In the genomic region with DNA sequence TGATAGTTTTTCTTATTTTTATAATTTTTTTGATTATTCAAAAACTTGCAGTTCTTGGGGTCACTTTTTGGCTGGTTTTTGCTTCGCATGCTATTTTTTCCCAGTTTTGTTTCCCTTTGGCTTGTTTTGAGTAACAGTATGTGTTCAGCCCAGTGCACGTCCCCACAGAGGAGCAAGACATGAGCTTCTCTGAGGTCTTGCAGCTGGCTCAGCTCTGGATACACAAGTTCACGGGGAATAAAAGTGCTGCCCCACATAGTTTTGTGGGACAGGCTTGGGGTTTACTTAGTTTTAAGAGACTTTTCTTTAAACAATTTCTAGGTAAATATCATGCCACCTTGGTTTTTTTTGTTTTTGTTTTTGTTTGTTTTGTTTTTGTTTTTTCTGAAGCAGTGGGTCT, we compare ENCODE assay signal across 36 cellular contexts.
"Had no signal": no experiment of that assay in that cellular context is flagged by ENCODE, and none has a peak within 500 bp of the region (broad histone marks: within the 10 kb centered on the region; RNA-seq: fewer than 3 reads in every experiment).

No MANE protein-coding gene starts in this region.

- H3K36me3 ChIP-seq: ascending aorta, cardiac muscle cell had no signal

- DNase-seq: activated B cell treated with CpG ODN at 0.5 μM for 24 hours; activated CD4-positive, alpha-beta memory T cell treated with anti-CD3 and anti-CD28 coated beads for 36 hours; activated CD4-positive, alpha-beta T cell treated with anti-CD3 and anti-CD28 coated beads for 4 hours; activated CD4-positive, alpha-beta T cell treated with anti-CD3 and anti-CD28 coated beads, Interleukin-2, amount 10 ng/mL, durations not matched to agents 24 days and 14 days; activated CD4-positive, alpha-beta T cell treated with anti-CD3 and anti-CD28 coated beads, Interleukin-2, amount 50 U/mL, for 1 hour; activated CD4-positive, alpha-beta T cell treated with anti-CD3 and anti-CD28 coated beads, Interleukin-2, amount 50 U/mL, for 4 hours; activated CD4-positive, CD25-positive, alpha-beta regulatory T cell treated with anti-CD3 and anti-CD28 coated beads, Interleukin-2, amount 50 U/mL, for 72 hours; activated CD8-positive, alpha-beta memory T cell treated with anti-CD3 and anti-CD28 coated beads, Interleukin-2, amount 50 U/mL, for 4 hours; activated CD8-positive, alpha-beta T cell treated with anti-CD3 and anti-CD28 coated beads for 36 hours; activated effector memory CD4-positive, alpha-beta T cell treated with Interleukin-2 at 50 U/mL for 16 hours; activated gamma-delta T cell; activated naive CD4-positive, alpha-beta T cell treated with anti-CD3 and anti-CD28 coated beads, Interleukin-2, amount 10 ng/mL, durations not matched to agents 7 days and 5 days; activated naive CD4-positive, alpha-beta T cell treated with Interleukin-2 at 50 U/mL for 16 hours; activated naive CD8-positive, alpha-beta T cell treated with anti-CD3 and anti-CD28 coated beads, Interleukin-2, amount 10 ng/mL, durations not matched to agents 7 days and 5 days; activated naive CD8-positive, alpha-beta T cell treated with anti-CD3 and anti-CD28 coated beads, Interleukin-2, amount 50 U/mL, for 24 hours; activated T-cell treated with anti-CD3 and anti-CD28 coated beads for 4 hours; activated T-cell treated with anti-CD3 and anti-CD28 coated beads, Interleukin-2, amount 50 U/mL, for 1 hour; activated T-cell treated with anti-CD3 and anti-CD28 coated beads, Interleukin-2, amount 50 U/mL, for 4 hours; activated T-cell treated with anti-CD3 and anti-CD28 coated beads, Interleukin-2, amount 50 U/mL, for 72 hours; amygdala; anterior cingulate cortex; caudate nucleus; cerebellar nuclear complex; T-helper 2 cell; T-helper 9 cell had no signal

- H3K27me3 Mint-ChIP-seq: activated B cell treated with CpG ODN at 0.5 μM for 24 hours; activated CD4-positive, alpha-beta memory T cell treated with anti-CD3 and anti-CD28 coated beads for 36 hours; activated CD4-positive, alpha-beta T cell treated with anti-CD3 and anti-CD28 coated beads, Interleukin-2, amount 10 ng/mL, durations not matched to agents 24 days and 14 days; activated CD8-positive, alpha-beta T cell treated with anti-CD3 and anti-CD28 coated beads for 36 hours; activated naive CD4-positive, alpha-beta T cell treated with anti-CD3 and anti-CD28 coated beads, Interleukin-2, amount 10 ng/mL, durations not matched to agents 7 days and 5 days; central memory CD8-positive, alpha-beta T cell had no signal

- H3K4me1 ChIP-seq: ascending aorta had no signal

- H3K27ac ChIP-seq: ascending aorta, cardiac muscle cell, VCaP had no signal

- H3K4me1 Mint-ChIP-seq: activated B cell treated with CpG ODN at 0.5 μM for 24 hours; activated CD4-positive, alpha-beta T cell treated with anti-CD3 and anti-CD28 coated beads, Interleukin-2, amount 10 ng/mL, durations not matched to agents 24 days and 14 days; activated naive CD4-positive, alpha-beta T cell treated with anti-CD3 and anti-CD28 coated beads, Interleukin-2, amount 10 ng/mL, durations not matched to agents 7 days and 5 days; activated naive CD4-positive, alpha-beta T cell treated with anti-CD3 and anti-CD28 coated beads, Interleukin-2, amount 50 U/mL, for 24 hours; activated naive CD8-positive, alpha-beta T cell treated with anti-CD3 and anti-CD28 coated beads, Interleukin-2, amount 10 ng/mL, durations not matched to agents 7 days and 5 days; activated naive CD8-positive, alpha-beta T cell treated with anti-CD3 and anti-CD28 coated beads, Interleukin-2, amount 50 U/mL, for 24 hours; central memory CD8-positive, alpha-beta T cell had no signal

- H3K9me3 Mint-ChIP-seq: activated CD4-positive, alpha-beta T cell treated with anti-CD3 and anti-CD28 coated beads, Interleukin-2, amount 10 ng/mL, durations not matched to agents 24 days and 14 days; activated CD8-positive, alpha-beta T cell treated with anti-CD3 and anti-CD28 coated beads for 36 hours; activated naive CD4-positive, alpha-beta T cell treated with anti-CD3 and anti-CD28 coated beads, Interleukin-2, amount 50 U/mL, for 24 hours; activated naive CD8-positive, alpha-beta T cell treated with anti-CD3 and anti-CD28 coated beads, Interleukin-2, amount 10 ng/mL, durations not matched to agents 7 days and 5 days had no signal

- H3K4me3 Mint-ChIP-seq: activated B cell treated with CpG ODN at 0.5 μM for 24 hours; activated CD4-positive, alpha-beta memory T cell treated with anti-CD3 and anti-CD28 coated beads for 36 hours; activated CD4-positive, alpha-beta T cell treated with anti-CD3 and anti-CD28 coated beads, Interleukin-2, amount 10 ng/mL, durations not matched to agents 24 days and 14 days; activated CD8-positive, alpha-beta T cell treated with anti-CD3 and anti-CD28 coated beads for 36 hours; activated naive CD4-positive, alpha-beta T cell treated with anti-CD3 and anti-CD28 coated beads, Interleukin-2, amount 10 ng/mL, durations not matched to agents 7 days and 5 days; activated naive CD4-positive, alpha-beta T cell treated with anti-CD3 and anti-CD28 coated beads, Interleukin-2, amount 50 U/mL, for 24 hours; activated naive CD8-positive, alpha-beta T cell; activated naive CD8-positive, alpha-beta T cell treated with anti-CD3 and anti-CD28 coated beads, Interleukin-2, amount 10 ng/mL, durations not matched to agents 7 days and 5 days; activated naive CD8-positive, alpha-beta T cell treated with anti-CD3 and anti-CD28 coated beads, Interleukin-2, amount 50 U/mL, for 24 hours; activated T-cell treated with anti-CD3 and anti-CD28 coated beads, Interleukin-2, amount 50 U/mL, for 4 hours; activated T-cell treated with anti-CD3 and anti-CD28 coated beads, Interleukin-2, amount 50 U/mL, for 72 hours; activated T-helper 1 cell treated with anti-CD3 and anti-CD28 coated beads, Interleukin-12 subunit alpha, Interleukin-12 subunit beta, Interleukin-2, Interleukin-4 antibody, amounts not matched to agents 30 ng/mL and 10 ng/mL and 1 ng/mL, durations not matched to agents 14 hours and 24 hours and 36 hours; brain; central memory CD8-positive, alpha-beta T cell; T-helper 1 cell treated with Interleukin-12 subunit alpha and Interleukin-12 subunit beta and Interleukin-4 antibody, amounts not matched to agents 30 μg/mL and 1 μg/mL, for 36 hours; T-helper 2 cell treated with Interferon-gamma antibody and Interleukin-4, amounts not matched to agents 5 μg/mL and 100 μg/mL, for 36 hours had no signal

- H3K27me3 ChIP-seq: ascending aorta, cardiac muscle cell had no signal

- H3K27ac Mint-ChIP-seq: activated B cell treated with CpG ODN at 0.5 μM for 24 hours; activated CD4-positive, alpha-beta memory T cell treated with anti-CD3 and anti-CD28 coated beads for 36 hours; activated CD4-positive, alpha-beta T cell treated with anti-CD3 and anti-CD28 coated beads, Interleukin-2, amount 10 ng/mL, durations not matched to agents 24 days and 14 days; activated CD8-positive, alpha-beta T cell treated with anti-CD3 and anti-CD28 coated beads for 36 hours; activated naive CD4-positive, alpha-beta T cell treated with anti-CD3 and anti-CD28 coated beads, Interleukin-2, amount 10 ng/mL, durations not matched to agents 7 days and 5 days; activated naive CD4-positive, alpha-beta T cell treated with anti-CD3 and anti-CD28 coated beads, Interleukin-2, amount 50 U/mL, for 24 hours; activated naive CD8-positive, alpha-beta T cell; activated naive CD8-positive, alpha-beta T cell treated with anti-CD3 and anti-CD28 coated beads, Interleukin-2, amount 10 ng/mL, durations not matched to agents 7 days and 5 days; activated naive CD8-positive, alpha-beta T cell treated with anti-CD3 and anti-CD28 coated beads, Interleukin-2, amount 50 U/mL, for 24 hours; activated T-cell treated with anti-CD3 and anti-CD28 coated beads, Interleukin-2, amount 50 U/mL, for 72 hours; activated T-helper 1 cell treated with anti-CD3 and anti-CD28 coated beads, Interleukin-12 subunit alpha, Interleukin-12 subunit beta, Interleukin-2, Interleukin-4 antibody, amounts not matched to agents 30 ng/mL and 10 ng/mL and 1 ng/mL, durations not matched to agents 14 hours and 24 hours and 36 hours; activated T-helper 2 cell treated with anti-CD3 and anti-CD28 coated beads, Interferon-gamma antibody, Interleukin-2, Interleukin-4, amounts not matched to agents 10 μg/mL and 5 μg/mL and 100 μg/mL, durations not matched to agents 14 hours and 24 hours and 36 hours; brain; T-helper 1 cell treated with Interleukin-12 subunit alpha and Interleukin-12 subunit beta and Interleukin-4 antibody, amounts not matched to agents 30 μg/mL and 1 μg/mL, for 36 hours; T-helper 2 cell treated with Interferon-gamma antibody and Interleukin-4, amounts not matched to agents 5 μg/mL and 100 μg/mL, for 36 hours had no signal

- H3K9me3 ChIP-seq: ascending aorta had no signal

- H3K4me3 ChIP-seq: ascending aorta, cardiac muscle cell had no signal

- H3K36me3 Mint-ChIP-seq: activated CD4-positive, alpha-beta memory T cell treated with anti-CD3 and anti-CD28 coated beads for 36 hours; activated naive CD4-positive, alpha-beta T cell treated with anti-CD3 and anti-CD28 coated beads, Interleukin-2, amount 10 ng/mL, durations not matched to agents 7 days and 5 days; activated naive CD4-positive, alpha-beta T cell treated with anti-CD3 and anti-CD28 coated beads, Interleukin-2, amount 50 U/mL, for 24 hours; activated naive CD8-positive, alpha-beta T cell; activated naive CD8-positive, alpha-beta T cell treated with anti-CD3 and anti-CD28 coated beads, Interleukin-2, amount 10 ng/mL, durations not matched to agents 7 days and 5 days; brain had no signal

- ATAC-seq: activated CD8-positive, alpha-beta T cell treated with anti-CD3 and anti-CD28 coated beads for 36 hours; activated naive CD8-positive, alpha-beta T cell treated with anti-CD3 and anti-CD28 coated beads, Interleukin-2, amount 50 U/mL, for 24 hours; activated T-cell treated with anti-CD3 and anti-CD28 coated beads, Interleukin-2, amount 50 U/mL, for 4 hours; activated T-cell treated with anti-CD3 and anti-CD28 coated beads, Interleukin-2, amount 50 U/mL, for 72 hours had no signal
